ENCODE assay signal across 22 cellular contexts in genomic region chr11:100484948-100485347, GRCh38.
"Had no signal": no experiment of that assay in that cellular context is flagged by ENCODE, and none has a peak within 500 bp of the region (broad histone marks: within the 10 kb centered on the region; RNA-seq: fewer than 3 reads in every experiment).

No MANE protein-coding gene starts in this region.

- H3K4me3 ChIP-seq: SK-N-MC had no signal

- FAIRE-seq: RCC 7860 had no signal

- H3K36me3 ChIP-seq: brain microvascular endothelial cell had no signal

- H3K9ac ChIP-seq: KMS-11 had no signal

- H3K4me2 ChIP-seq: KMS-11 had no signal

- H3K27me3 ChIP-seq: brain microvascular endothelial cell had no signal

- DNase-seq: activated CD4-positive, alpha-beta memory T cell treated with anti-CD3 and anti-CD28 coated beads for 36 hours; activated CD4-positive, alpha-beta T cell treated with anti-CD3 and anti-CD28 coated beads, Interleukin-2, amount 10 ng/mL, durations not matched to agents 7 days and 5 days; activated CD4-positive, CD25-positive, alpha-beta regulatory T cell; activated CD8-positive, alpha-beta memory T cell treated with anti-CD3 and anti-CD28 coated beads for 24 hours; activated gamma-delta T cell; activated naive CD4-positive, alpha-beta T cell treated with anti-CD3 and anti-CD28 coated beads for 36 hours; activated naive CD8-positive, alpha-beta T cell treated with anti-CD3 and anti-CD28 coated beads for 36 hours; activated T-cell treated with anti-CD3 and anti-CD28 coated beads, Interleukin-2, amount 50 U/mL, for 4 hours; brain microvascular endothelial cell; caudate nucleus; MM.1S; NCI-H1105; NCI-H1436; NCI-H1694 treated with DMSO at 0.1 percent for 48 hours; NCI-H2029 treated with DMSO at 0.1 percent for 48 hours; NCI-H510A treated with DMSO at 0.1 percent for 48 hours; T-cell had no signal

- ATAC-seq: activated T-cell treated with anti-CD3 and anti-CD28 coated beads, Interleukin-2, amount 50 U/mL, for 4 hours; activated T-helper 17 cell treated with anti-CD3 and anti-CD28 coated beads, Interleukin-2, amount 50 U/mL, for 72 hours; T-cell had no signal

- H3K27ac ChIP-seq: brain microvascular endothelial cell, KMS-11, SK-N-MC, VCaP had no signal
